Comparison of ENCODE assay signal across 9 cellular contexts in genomic region chr2:64637000-64637628, GRCh38. TPM values are rescaled to one million over a fixed set of nuclear protein-coding genes. Genes with fewer than 3 reads are reported as not detected.
DNase-seq lines count a peak whose midpoint lies in the region; ATAC-seq, FAIRE-seq and TF ChIP-seq lines count a peak whose summit lies in the region.
"Had no signal": no experiment of that assay in that cellular context is flagged by ENCODE, and none has a peak within 500 bp of the region (broad histone marks: within the 10 kb centered on the region; RNA-seq: fewer than 3 reads in every experiment).

No MANE protein-coding gene starts in this region.

- H3K27me3 ChIP-seq in DOHH2 (ENCODE audit: control insufficient read depth, low read length) (no peaks in the 10 kb centered on the region), dorsolateral prefrontal cortex (no peaks in the 10 kb centered on the region), small intestine (ENCODE audit: control insufficient read depth in 2 of 2, insufficient read depth in 2 of 2, low read length in 2 of 2) (no peaks in the 10 kb centered on the region)

- peaks cover 85% of the 10 kb centered on the region for H3K79me2 ChIP-seq in DOHH2 (ENCODE audit: control insufficient read depth, low read length)

- H4K20me1 ChIP-seq in DOHH2 (ENCODE audit: control insufficient read depth, insufficient read depth, low read depth, low read length) = peaks cover 12% of the 10 kb centered on the region

- no peaks in the 10 kb centered on the region for H3K9me3 ChIP-seq in DOHH2 (ENCODE audit: control insufficient read depth, insufficient read depth, low read length)
- no peaks in the 10 kb centered on the region for H3K9me3 ChIP-seq in small intestine (ENCODE audit: control insufficient read depth, low read depth)

- H3K36me3 ChIP-seq in DOHH2 (ENCODE audit: control insufficient read depth, low read length) = peaks cover 66% of the 10 kb centered on the region
- H3K36me3 ChIP-seq in small intestine (ENCODE audit: control insufficient read depth in 2 of 2, insufficient read depth in 2 of 2, low read length in 2 of 2) = peaks cover 9 to 16% of the 10 kb centered on the region in 2 donors

- H3K4me2 ChIP-seq in DOHH2 (ENCODE audit: low read length) = peak overlapping the region; percentile 84

- FAIRE-seq in small intestine (lab: Jason Lieb, UNC) = no peak

- no peak for DNase-seq in dorsolateral prefrontal cortex
- no peak for DNase-seq in small intestine
- no peak for DNase-seq in NCI-H82 (lab: John Stamatoyannopoulos, UW)
- no peak for DNase-seq in T1000 (lab: John Stamatoyannopoulos, UW)
- DNase-seq in NCI-H510A treated with DMSO at 0.1 percent for 48 hours (lab: John Stamatoyannopoulos, UW) = no peak

- H3K4me1 ChIP-seq in DOHH2 (ENCODE audit: control insufficient read depth, low read length) (peaks cover 65% of the 10 kb centered on the region), small intestine (ENCODE audit: control insufficient read depth in 2 of 2, insufficient read depth in 1 of 2, low read depth in 1 of 2, low read length in 1 of 2) (peaks cover 0 to 4% of the 10 kb centered on the region in 2 donors)

- H3K27ac ChIP-seq in DOHH2 (ENCODE audit: low read depth, low read length) = peak overlapping the region; percentile 76
- peak overlapping the region in 31 of 59 donors; percentile 7 to 67 (median 28) for H3K27ac ChIP-seq in dorsolateral prefrontal cortex
- H3K27ac ChIP-seq in small intestine (ENCODE audit: low read depth in 1 of 2, low read length in 1 of 2) = peak overlapping the region in 1 of 2 donors; percentile 39
- H3K27ac ChIP-seq: VCaP had no signal

- intact Hi-C loops in dorsolateral prefrontal cortex (cut with DNase I) = no loop called here

- ATAC-seq in GM19467 (IDR thresholded peaks at IDR 0.05; ENCODE audit: unreplicated experiment) (peak; percentile 38), HG03442 (IDR thresholded peaks at IDR 0.05; ENCODE audit: unreplicated experiment) (peak; percentile 38)

- H3K9me2 ChIP-seq in DOHH2 (replicated peaks; ENCODE audit: control insufficient read depth, low read length) = no peaks in the 10 kb centered on the region

- peak overlapping the region; percentile 50 for H3K4me3 ChIP-seq in DOHH2 (ENCODE audit: low read length)
- no peak overlapping the region for H3K4me3 ChIP-seq in dorsolateral prefrontal cortex
- no peak overlapping the region for H3K4me3 ChIP-seq in small intestine (ENCODE audit: low read depth in 1 of 2, low read length in 2 of 2)

- no peak for TF ChIP-seq CTCF in DOHH2 (IDR thresholded peaks at IDR 0.05; ENCODE audit: low read depth, low read length, poor library complexity, severe bottlenecking)
- no peak for TF ChIP-seq CTCF in dorsolateral prefrontal cortex (IDR thresholded peaks at IDR 0.05 in 54 of 56, conservative IDR thresholded peaks at IDR 0.05 in 2 of 56; ENCODE audit: low read depth in 1 of 56, partially characterized antibody in 56 of 56)

- H3F3A ChIP-seq in DOHH2 (ENCODE audit: control insufficient read depth, insufficient read depth) = peaks cover 16% of the 10 kb centered on the region

- 60 to 76% (median 66%) methylated on average over 9 of the region's 9 CpGs for WGBS in small intestine, 3 donors

RNA-seq across cellular contexts. Expression of gene SERTAD2, which starts 16.6 kb away (rescaled TPM):
- total RNA-seq in dorsolateral prefrontal cortex = 10 to 100 TPM in 116 of 120 experiments, 1 to 10 TPM in 4; 7.8 to 24.8 (median 13.4) TPM
- 1 to 10 TPM; 2.7 to 7.8 (median 3.8) TPM for polyA plus RNA-seq in small intestine
